Comparison of ENCODE assay signal across 9 cellular contexts in genomic region chr18:76621184-76621583, GRCh38.
A peak's percentile ranks its signal among the peaks of the same experiment; 100 is the strongest.
DNase-seq lines count a peak whose midpoint lies in the region; ATAC-seq, FAIRE-seq and TF ChIP-seq lines count a peak whose summit lies in the region.
"Had no signal": no experiment of that assay in that cellular context is flagged by ENCODE, and none has a peak within 500 bp of the region (broad histone marks: within the 10 kb centered on the region; RNA-seq: fewer than 3 reads in every experiment).

No MANE protein-coding gene starts in this region.

- CTCF ChIA-PET in Calu3 (lab: Charles Lee): interaction anchor here (0.7 to 1.0 kb wide), 3 partner anchors 62 to 142 kb away, joined by 3 to 4 read pairs (median 4); no protein-coding TSS in a partner anchor

- no TSS peak for BruUV-seq in Calu3 (replicated peaks; lab: Mats Ljungman, UMichigan)

- H3K9me3 ChIP-seq in fibroblast of lung (ENCODE audit: control insufficient read depth, insufficient read depth, low read depth, low read length) (no peaks in the 10 kb centered on the region), osteoblast (ENCODE audit: low read depth, low read length) (no peaks in the 10 kb centered on the region)

- H4K20me1 ChIP-seq in fibroblast of lung (ENCODE audit: control insufficient read depth, extremely low read depth, insufficient read depth, low read length) (no peaks in the 10 kb centered on the region), osteoblast (ENCODE audit: insufficient read depth, low read length) (no peaks in the 10 kb centered on the region)

- H3K27ac Mint-ChIP-seq in Calu3 (ENCODE audit: unreplicated experiment): no peak overlapping the region
- no peak overlapping the region for H3K27ac Mint-ChIP-seq in osteocyte (ENCODE audit: unreplicated experiment)

- H3K9ac ChIP-seq in fibroblast of lung (ENCODE audit: insufficient read depth, low read length): no peak overlapping the region

- H3K36me3 Mint-ChIP-seq in Calu3 (ENCODE audit: insufficient read depth, unreplicated experiment) (no peaks in the 10 kb centered on the region), osteocyte (ENCODE audit: unreplicated experiment) (no peaks in the 10 kb centered on the region)

- FAIRE-seq in RCC 7860 (lab: Jason Lieb, UNC): no peak

- no peaks in the 10 kb centered on the region for H3K36me3 ChIP-seq in fibroblast of lung (ENCODE audit: control insufficient read depth, insufficient read depth, low read length)
- no peaks in the 10 kb centered on the region for H3K36me3 ChIP-seq in osteoblast (ENCODE audit: insufficient read depth, low read length)

- intact Hi-C loops in Calu3 (cut with micrococcal nuclease; ENCODE audit: unreplicated experiment): loop anchor here (2.0 to 5.0 kb wide), 3 partner anchors 129 to 729 kb away; no protein-coding TSS in a partner anchor

- DNase-seq in Calu3 (no peak), NCI-H2227 treated with DMSO at 0.1 percent for 48 hours (lab: John Stamatoyannopoulos, UW) (peak; percentile 12), fibroblast of lung (ENCODE audit: low read depth in 2 of 2) (peak; percentile 27 to 34), osteoblast (ENCODE audit: insufficient read length, low spot score, missing footprints) (no peak), osteocyte (ENCODE audit: extremely low spot score, unreplicated experiment) (no peak), GF-D8 (lab: John Stamatoyannopoulos, UW) (no peak), RCC 7860 (ENCODE audit: low spot score) (no peak)
- DNase-seq: activated CD4-positive, CD25-positive, alpha-beta regulatory T cell had no signal

- H2AFZ ChIP-seq in fibroblast of lung (ENCODE audit: low read length): no peak overlapping the region
- peak overlapping the region; percentile 57 for H2AFZ ChIP-seq in osteoblast (ENCODE audit: low read length)

- TF ChIP-seq CTCF in Calu3 (IDR thresholded peaks at IDR 0.05; ENCODE audit: unreplicated experiment): no peak
- TF ChIP-seq CTCF in fibroblast of lung (conservative IDR thresholded peaks at IDR 0.05 in 1 of 2, IDR thresholded peaks at IDR 0.05 in 1 of 2; ENCODE audit: low read depth in 1 of 2, low read length in 2 of 2): no peak
- TF ChIP-seq CTCF in osteoblast (IDR thresholded peaks at IDR 0.05; ENCODE audit: extremely low read depth, low read depth, low read length): no peak
- no peak for TF ChIP-seq CTCF in osteocyte (IDR thresholded peaks at IDR 0.05)

- peak overlapping the region in 3 of 4 experiments; percentile 3 to 51 (median 33) for H3K4me3 ChIP-seq in fibroblast of lung (replicated peaks in 1 of 4; ENCODE audit: control extremely low read depth in 1 of 4, insufficient read depth in 1 of 4, low read depth in 3 of 4, low read length in 4 of 4)
- peak overlapping the region; percentile 76 for H3K4me3 ChIP-seq in osteoblast (ENCODE audit: insufficient read depth, low read length)

- H3K4me2 ChIP-seq in fibroblast of lung (ENCODE audit: extremely low read depth, insufficient read depth, low read length) (peak overlapping the region; percentile 92), osteoblast (ENCODE audit: insufficient read depth, low read length) (peak overlapping the region; percentile 93)

- H3K79me2 ChIP-seq in fibroblast of lung (ENCODE audit: control insufficient read depth, insufficient read depth, low read length) (no peaks in the 10 kb centered on the region), osteoblast (ENCODE audit: insufficient read depth, low read length) (no peaks in the 10 kb centered on the region)

- H3K4me1 ChIP-seq in fibroblast of lung (ENCODE audit: control insufficient read depth, extremely low read depth, insufficient read depth, low read length) (peaks cover 10% of the 10 kb centered on the region), osteoblast (ENCODE audit: insufficient read depth, low read length) (peaks cover 14% of the 10 kb centered on the region)

- ATAC-seq in GM21360 (IDR thresholded peaks at IDR 0.05; ENCODE audit: unreplicated experiment): no peak

- H3K9me3 Mint-ChIP-seq in Calu3 (ENCODE audit: low read depth, unreplicated experiment): no peaks in the 10 kb centered on the region
- H3K9me3 Mint-ChIP-seq in osteocyte (ENCODE audit: unreplicated experiment): no peaks in the 10 kb centered on the region

- no peaks in the 10 kb centered on the region for H3K27me3 ChIP-seq in fibroblast of lung (ENCODE audit: control insufficient read depth, insufficient read depth, low read length)
- no peaks in the 10 kb centered on the region for H3K27me3 ChIP-seq in osteoblast (ENCODE audit: insufficient read depth, low read length)

- H3K4me3 Mint-ChIP-seq in Calu3 (ENCODE audit: low read depth, unreplicated experiment) (peak overlapping the region; percentile 50), osteocyte (ENCODE audit: unreplicated experiment) (no peak overlapping the region)

- H3K27ac ChIP-seq in fibroblast of lung (ENCODE audit: insufficient read depth, low read length) (no peak overlapping the region), osteoblast (ENCODE audit: low read depth, low read length) (no peak overlapping the region)

- H3K27me3 Mint-ChIP-seq in Calu3 (ENCODE audit: unreplicated experiment): peaks cover 13% of the 10 kb centered on the region
- H3K27me3 Mint-ChIP-seq in osteocyte (ENCODE audit: unreplicated experiment): peaks cover 13% of the 10 kb centered on the region

- H3K4me1 Mint-ChIP-seq in Calu3 (ENCODE audit: low read depth, unreplicated experiment) (peaks cover 14% of the 10 kb centered on the region), osteocyte (ENCODE audit: unreplicated experiment) (peaks cover 26% of the 10 kb centered on the region)

Comparison
In these comparisons a context has a peak if more than half of its experiments do, and no peak if none do; other contexts are left out.
1. DNase-seq: peak in NCI-H2227 treated with DMSO at 0.1 percent for 48 hours (single experiment) and fibroblast of lung (2 of 2); none in Calu3 (single experiment), osteoblast (single experiment), osteocyte (single experiment), GF-D8 (single experiment) and RCC 7860 (single experiment).